ENCODE assay signal across 16 cellular contexts in genomic region chr12:99910342-99910741, GRCh38.
DNase-seq lines count a peak whose midpoint lies in the region; ATAC-seq, FAIRE-seq and TF ChIP-seq lines count a peak whose summit lies in the region.
"Had no signal": no experiment of that assay in that cellular context is flagged by ENCODE, and none has a peak within 500 bp of the region (broad histone marks: within the 10 kb centered on the region; RNA-seq: fewer than 3 reads in every experiment).

No MANE protein-coding gene starts in this region.

- H3K9ac ChIP-seq in GM12878 (ENCODE audit: control insufficient read depth, insufficient read depth, low read length) = no peak overlapping the region
- no peak overlapping the region for H3K9ac ChIP-seq in smooth muscle cell (ENCODE audit: low read depth)

- SMC1A ChIA-PET in GM12878 (lab: Charles Lee; ENCODE audit: uncharacterized antibody, unreplicated experiment) = interaction anchor here (0.9 kb wide), 1 partner anchor 8 kb away, joined by 4 read pairs; no protein-coding TSS in a partner anchor

- H3K9me3 ChIP-seq in GM12878 (replicated peaks; ENCODE audit: control insufficient read depth, insufficient read depth, low read length) = no peaks in the 10 kb centered on the region
- no peaks in the 10 kb centered on the region for H3K9me3 ChIP-seq in smooth muscle cell (replicated peaks; ENCODE audit: low read depth)
- H3K9me3 ChIP-seq: right lobe of liver, stomach had no signal

- H3K4me2 ChIP-seq in GM12878 (ENCODE audit: control insufficient read depth, insufficient read depth) (no peak overlapping the region), smooth muscle cell (peak overlapping the region; percentile 74)

- CTCF ChIA-PET in GM12878 (lab: Yijun Ruan, JAX) = no interaction called here
- CTCF ChIA-PET in activated CD4-positive, alpha-beta memory T cell treated with anti-CD3 and anti-CD28 coated beads, Interleukin-2, amount 10 ng/mL, durations not matched to agents 7 days and 5 days (lab: Charles Lee) = no interaction called here

- H3K4me1 Mint-ChIP-seq in activated CD4-positive, alpha-beta memory T cell treated with anti-CD3 and anti-CD28 coated beads, Interleukin-2, amount 10 ng/mL, durations not matched to agents 7 days and 5 days = no peaks in the 10 kb centered on the region
- H3K4me1 Mint-ChIP-seq: CD4-positive, CD25-positive, alpha-beta regulatory T cell; naive thymus-derived CD4-positive, alpha-beta T cell had no signal

- H3K27me3 ChIP-seq in GM12878 (replicated peaks in 1 of 2; ENCODE audit: control insufficient read depth in 2 of 2, insufficient read depth in 2 of 2, low read length in 1 of 2) (no peaks in the 10 kb centered on the region), smooth muscle cell (ENCODE audit: low read depth) (no peaks in the 10 kb centered on the region)
- H3K27me3 ChIP-seq: right lobe of liver, stomach had no signal

- H4K20me1 ChIP-seq in GM12878 (ENCODE audit: control insufficient read depth, insufficient read depth) (no peaks in the 10 kb centered on the region), smooth muscle cell (ENCODE audit: low read depth) (no peaks in the 10 kb centered on the region)

- H2AFZ ChIP-seq in GM12878 (ENCODE audit: control insufficient read depth, low read depth, low read length) (no peak overlapping the region), smooth muscle cell (ENCODE audit: low read depth) (no peak overlapping the region)

- no peaks in the 10 kb centered on the region for H3K36me3 Mint-ChIP-seq in activated CD4-positive, alpha-beta memory T cell treated with anti-CD3 and anti-CD28 coated beads, Interleukin-2, amount 10 ng/mL, durations not matched to agents 7 days and 5 days (ENCODE audit: low read depth)
- H3K36me3 Mint-ChIP-seq: CD4-positive, CD25-positive, alpha-beta regulatory T cell; naive thymus-derived CD4-positive, alpha-beta T cell had no signal

- H3K4me3 Mint-ChIP-seq in activated CD4-positive, alpha-beta memory T cell treated with anti-CD3 and anti-CD28 coated beads, Interleukin-2, amount 10 ng/mL, durations not matched to agents 7 days and 5 days = no peak overlapping the region
- H3K4me3 Mint-ChIP-seq: CD4-positive, CD25-positive, alpha-beta regulatory T cell; naive thymus-derived CD4-positive, alpha-beta T cell had no signal

- RAD21 ChIA-PET in GM12878 (lab: Charles Lee; ENCODE audit: unreplicated experiment) = no interaction called here

- peaks cover 15% of the 10 kb centered on the region for H3F3A ChIP-seq in smooth muscle cell (ENCODE audit: low read depth)

- H3K36me3 ChIP-seq in GM12878 (ENCODE audit: control insufficient read depth in 2 of 2, insufficient read depth in 2 of 2, low read length in 1 of 2) (no peaks in the 10 kb centered on the region), smooth muscle cell (ENCODE audit: low read depth) (no peaks in the 10 kb centered on the region)
- H3K36me3 ChIP-seq: right lobe of liver, stomach had no signal

- H3K4me3 ChIP-seq in GM12878 (no peak overlapping the region), smooth muscle cell (no peak overlapping the region)
- H3K4me3 ChIP-seq: right lobe of liver, stomach had no signal

- intact Hi-C loops in GM12878 (cut with micrococcal nuclease; ENCODE audit: unreplicated experiment) = no loop called here

- no peak for TF ChIP-seq RAD21 in GM12878 (IDR thresholded peaks at IDR 0.05; ENCODE audit: insufficient read depth, low read depth, low read length)

- WGBS in GM12878 (ENCODE audit: insufficient coverage, insufficient replicate concordance, low lambda C conversion rate, missing lambda C conversion rate) = 0% methylated on average over 1 of the region's 1 CpG
- 18% methylated on average over 1 of the region's 1 CpG for WGBS in smooth muscle cell (ENCODE audit: low lambda C conversion rate)

- H3K9me3 Mint-ChIP-seq in activated CD4-positive, alpha-beta memory T cell treated with anti-CD3 and anti-CD28 coated beads, Interleukin-2, amount 10 ng/mL, durations not matched to agents 7 days and 5 days = no peaks in the 10 kb centered on the region

- no peak overlapping the region for H3K27ac Mint-ChIP-seq in activated CD4-positive, alpha-beta memory T cell treated with anti-CD3 and anti-CD28 coated beads, Interleukin-2, amount 10 ng/mL, durations not matched to agents 7 days and 5 days
- H3K27ac Mint-ChIP-seq: CD4-positive, CD25-positive, alpha-beta regulatory T cell; naive thymus-derived CD4-positive, alpha-beta T cell had no signal

- no peak for FAIRE-seq in GM12878 (lab: Jason Lieb, UNC)

- no peaks in the 10 kb centered on the region for H3K27me3 Mint-ChIP-seq in activated CD4-positive, alpha-beta memory T cell treated with anti-CD3 and anti-CD28 coated beads, Interleukin-2, amount 10 ng/mL, durations not matched to agents 7 days and 5 days
- H3K27me3 Mint-ChIP-seq: CD4-positive, CD25-positive, alpha-beta regulatory T cell had no signal

- ATAC-seq in GM18909 (IDR thresholded peaks at IDR 0.05; ENCODE audit: poor library complexity, unreplicated experiment) (peak; percentile 48), HG02981 (IDR thresholded peaks at IDR 0.05; ENCODE audit: unreplicated experiment) (peak; percentile 79), GM12878 (peak; percentile 77), GM18505 (IDR thresholded peaks at IDR 0.05; ENCODE audit: unreplicated experiment) (no peak)
- ATAC-seq: naive thymus-derived CD4-positive, alpha-beta T cell had no signal

- TF ChIP-seq POLR2A in GM12878 (IDR thresholded peaks at IDR 0.05; ENCODE audit: low read depth, low read length) = no peak
- TF ChIP-seq POLR2A in GM18505 (IDR thresholded peaks at IDR 0.05; ENCODE audit: borderline replicate concordance, extremely low read depth, insufficient read depth, insufficient read length) = no peak

- BruUV-seq in GM12878 (replicated peaks; lab: Mats Ljungman, UMichigan) = no TSS peak

- no peak for TF ChIP-seq EP300 in GM12878 (IDR thresholded peaks at IDR 0.05; ENCODE audit: borderline replicate concordance in 1 of 2, control insufficient read depth in 1 of 2, low read depth in 2 of 2, low read length in 2 of 2)

- H3K79me2 ChIP-seq in GM12878 (ENCODE audit: control insufficient read depth, insufficient read depth, low read length) (no peaks in the 10 kb centered on the region), smooth muscle cell (ENCODE audit: low read depth) (no peaks in the 10 kb centered on the region)

- in situ Hi-C loops in GM12878 (cut with MboI) = no loop called here

- DNase-seq in GM12878 (ENCODE audit: low read depth, low spot score) (no peak), smooth muscle cell (lab: John Stamatoyannopoulos, UW; ENCODE audit: unreplicated experiment) (no peak), NCI-H2171 treated with DMSO at 0.1 percent for 48 hours (lab: John Stamatoyannopoulos, UW) (no peak), caudate nucleus (lab: John Stamatoyannopoulos, UW) (no peak)
- no peak for DNase-seq in activated CD4-positive, alpha-beta memory T cell treated with anti-CD3 and anti-CD28 coated beads, Interleukin-2, amount 10 ng/mL, durations not matched to agents 7 days and 5 days
- DNase-seq: activated effector memory CD4-positive, alpha-beta T cell treated with Interleukin-2 at 50 U/mL for 16 hours; CD4-positive, CD25-positive, alpha-beta regulatory T cell; GOT3; naive thymus-derived CD4-positive, alpha-beta T cell; NCI-H146; NCI-H524 treated with DMSO at 0.1 percent for 48 hours; right lobe of liver; stomach had no signal

- no peak overlapping the region for H3K27ac ChIP-seq in GM12878 (ENCODE audit: control insufficient read depth, insufficient read depth)
- peak overlapping the region; percentile 95 for H3K27ac ChIP-seq in smooth muscle cell (ENCODE audit: low read depth)
- H3K27ac ChIP-seq in caudate nucleus (ENCODE audit: low read depth, low read length) = no peak overlapping the region
- H3K27ac ChIP-seq: right lobe of liver had no signal

- H3K4me1 ChIP-seq in GM12878 (ENCODE audit: control insufficient read depth, insufficient read depth, low read length) (no peaks in the 10 kb centered on the region), smooth muscle cell (ENCODE audit: low read depth) (peaks cover 6% of the 10 kb centered on the region)
- H3K4me1 ChIP-seq: right lobe of liver had no signal

- no peak for TF ChIP-seq CTCF in GM12878 (IDR thresholded peaks at IDR 0.05 in 2 of 3, conservative IDR thresholded peaks at IDR 0.05 in 1 of 3; ENCODE audit: control insufficient read depth in 2 of 3, extremely low read depth in 1 of 3, insufficient read depth in 1 of 3, low read depth in 3 of 3, low read length in 3 of 3)
- TF ChIP-seq CTCF in smooth muscle cell (IDR thresholded peaks at IDR 0.05; ENCODE audit: borderline replicate concordance, insufficient read depth, poor library complexity, severe bottlenecking) = no peak

- POLR2A ChIA-PET in GM12878 (lab: Charles Lee) = interaction anchor here (0.7 kb wide), 1 partner anchor 1063 kb away, joined by 4 read pairs; no protein-coding TSS in a partner anchor
- POLR2A ChIA-PET in activated CD4-positive, alpha-beta memory T cell treated with anti-CD3 and anti-CD28 coated beads, Interleukin-2, amount 10 ng/mL, durations not matched to agents 7 days and 5 days (lab: Charles Lee) = no interaction called here

TF ChIP-seq in GM12878, 131 proteins besides CTCF, POLR2A, EP300 and RAD21:
- no peak for TF ChIP-seq SRF (IDR thresholded peaks at IDR 0.05; ENCODE audit: low read depth in 2 of 2, low read length in 2 of 2)
- peak; percentile 21; the same call in 1 of the 2 replicates for TF ChIP-seq MTA2 (IDR thresholded peaks at IDR 0.05; ENCODE audit: low read depth)
TF ChIP-seq in GM12878: peak in this region for 1.
